1 cellular context compared by ENCODE assay signal in genomic region chr19:55173717-55174409, GRCh38.
TF ChIP-seq lines count a peak whose summit lies in the region.

No MANE protein-coding gene starts in this region.

TF ChIP-seq in endothelial cell of umbilical vein, 7 proteins besides CTCF, POLR2A, EP300 and RAD21 (continued from another document):
- no peak for TF ChIP-seq MAX (IDR thresholded peaks at IDR 0.05; ENCODE audit: insufficient read depth, insufficient read length)
- TF ChIP-seq GATA2 (IDR thresholded peaks at IDR 0.05; ENCODE audit: insufficient read depth, insufficient read length, low read depth, low read length): no peak
- TF ChIP-seq JUN (IDR thresholded peaks at IDR 0.05; ENCODE audit: borderline replicate concordance, insufficient read depth, insufficient read length, low read depth): no peak
- no peak for TF ChIP-seq EZH2 (IDR thresholded peaks at IDR 0.05; ENCODE audit: borderline replicate concordance, low read depth, low read length, severe bottlenecking)
TF ChIP-seq in endothelial cell of umbilical vein: peak in this region for 0.
